ENCODE assay signal across 1 cellular context in the genomic region with DNA sequence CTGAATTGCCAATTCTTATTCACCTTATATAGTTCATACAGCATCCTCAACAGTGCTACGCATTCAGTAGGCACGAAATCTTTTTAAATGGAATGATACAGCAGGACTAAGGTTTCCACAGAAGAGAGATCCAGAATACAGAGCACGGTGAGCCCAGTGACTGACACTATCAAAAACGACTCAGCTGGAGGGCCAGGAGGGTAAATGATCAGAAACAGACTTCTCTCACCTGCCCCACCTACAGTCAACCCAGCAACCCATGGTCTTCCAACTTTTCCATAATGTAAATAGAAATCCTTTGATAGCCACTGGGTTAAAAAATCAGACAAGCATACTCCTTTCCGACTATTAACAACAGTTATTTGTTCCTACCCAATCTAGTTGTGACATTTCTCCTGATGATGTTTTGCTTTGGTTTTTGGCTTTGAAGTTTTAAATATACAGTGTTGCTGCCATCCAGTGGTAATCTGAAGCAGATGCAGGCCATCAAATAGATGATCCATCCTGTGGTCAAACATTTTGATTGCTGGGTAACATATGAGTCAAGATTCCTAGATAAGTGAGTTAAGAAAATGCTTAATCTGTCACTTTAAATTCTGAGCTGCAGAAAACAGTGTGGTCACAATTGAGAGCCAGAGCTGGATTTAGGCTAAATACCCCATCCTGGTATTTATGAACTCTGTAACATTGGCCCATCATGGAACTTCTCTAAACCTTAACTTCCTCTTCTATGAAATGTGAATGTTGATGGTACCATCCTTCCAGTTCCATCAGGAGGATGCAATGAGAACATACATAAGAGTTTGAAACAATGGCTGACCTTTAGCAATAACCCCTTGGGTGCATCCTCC.
TF ChIP-seq lines count a peak whose summit lies in the region.

No MANE protein-coding gene starts in this region.

TF ChIP-seq in H1, 55 proteins besides CTCF, POLR2A, EP300 and RAD21 (continued from another document):
- TF ChIP-seq CEBPB (IDR thresholded peaks at IDR 0.05; ENCODE audit: low read depth, low read length) = 0 out of 2 replicates have a peak, but pooled peaks have one; percentile 7
TF ChIP-seq in H1: peak in this region for 1.
